ENCODE assay signal across 20 cellular contexts in the genomic region with DNA sequence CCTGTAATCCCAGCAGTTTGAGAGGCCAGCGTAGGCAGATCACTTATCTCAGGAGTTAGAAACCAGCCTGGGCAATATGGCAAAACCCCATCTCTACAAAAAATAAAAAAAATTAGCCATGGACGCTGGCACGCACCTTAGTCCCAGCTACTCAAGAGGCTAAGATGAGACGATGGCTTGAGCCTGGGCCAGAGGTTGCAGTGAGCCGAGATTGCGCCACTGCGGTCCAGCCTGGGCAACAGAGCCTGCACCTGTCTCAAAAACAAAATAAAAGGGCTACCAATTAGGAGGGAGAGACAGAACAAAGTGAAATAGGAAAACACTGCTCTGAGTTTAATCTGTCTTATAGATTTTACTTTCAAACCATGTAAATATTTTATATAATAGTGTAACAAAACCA. TPM values are rescaled to one million over a fixed set of nuclear protein-coding genes. Genes with fewer than 3 reads are reported as not detected.
DNase-seq lines count a peak whose midpoint lies in the region; ATAC-seq and TF ChIP-seq lines count a peak whose summit lies in the region.
"Had no signal": no experiment of that assay in that cellular context is flagged by ENCODE, and none has a peak within 500 bp of the region (broad histone marks: within the 10 kb centered on the region; RNA-seq: fewer than 3 reads in every experiment).

No MANE protein-coding gene starts in this region.

- no peak for DNase-seq in left ventricle myocardium superior
- DNase-seq in right atrium auricular region (ENCODE audit: low spot score), result no peak
- no peak for DNase-seq in WERI-Rb-1
- DNase-seq in psoas muscle, result peak; percentile 71 to 85
- DNase-seq in colonic mucosa, result no peak
- no peak for DNase-seq in NCI-H1436 treated with DMSO at 0.1 percent for 48 hours (lab: John Stamatoyannopoulos, UW)
- DNase-seq in GM10248 (ENCODE audit: extremely low spot score), result no peak
- DNase-seq: CD4-positive, CD25-positive, alpha-beta regulatory T cell; COR-L47; DMS79; Karpas-422; MV-4-11; NCI-H1105 treated with DMSO at 0.1 percent for 48 hours; NCI-H1694; NCI-H446; NCI-H526; OCI-M1; SHP77 treated with DMSO at 0.1 percent for 48 hours had no signal

- no peak overlapping the region for H3K27ac ChIP-seq in right atrium auricular region
- H3K27ac ChIP-seq in WERI-Rb-1, result peak overlapping the region; percentile 92
- H3K27ac ChIP-seq in psoas muscle, result peak overlapping the region; percentile 61
- no peak overlapping the region for H3K27ac ChIP-seq in colonic mucosa
- H3K27ac ChIP-seq: A549, SK-N-MC had no signal

- H3K27me3 ChIP-seq in right atrium auricular region (no peaks in the 10 kb centered on the region), WERI-Rb-1 (ENCODE audit: insufficient read depth, low read depth, severe bottlenecking) (no peaks in the 10 kb centered on the region), psoas muscle (ENCODE audit: insufficient read depth in 3 of 3, low read length in 2 of 3) (no peaks in the 10 kb centered on the region), colonic mucosa (no peaks in the 10 kb centered on the region)

- H3K4me1 ChIP-seq in right atrium auricular region (peaks cover 0 to 55% of the 10 kb centered on the region in 2 donors), psoas muscle (peaks cover 64% of the 10 kb centered on the region), colonic mucosa (no peaks in the 10 kb centered on the region)

- H3K9me3 ChIP-seq in right atrium auricular region (no peaks in the 10 kb centered on the region), WERI-Rb-1 (ENCODE audit: severe bottlenecking) (no peaks in the 10 kb centered on the region), psoas muscle (no peaks in the 10 kb centered on the region), colonic mucosa (no peaks in the 10 kb centered on the region)
- H3K9me3 ChIP-seq: A549 had no signal

- H3K36me3 ChIP-seq in right atrium auricular region (no peaks in the 10 kb centered on the region), WERI-Rb-1 (no peaks in the 10 kb centered on the region), psoas muscle (ENCODE audit: insufficient read depth in 1 of 2, low read depth in 1 of 2) (no peaks in the 10 kb centered on the region), colonic mucosa (no peaks in the 10 kb centered on the region)

- H3K4me3 ChIP-seq in right atrium auricular region, result no peak overlapping the region
- no peak overlapping the region for H3K4me3 ChIP-seq in WERI-Rb-1 (ENCODE audit: low read depth, low read length)
- peak overlapping the region; percentile 19 for H3K4me3 ChIP-seq in psoas muscle
- no peak overlapping the region for H3K4me3 ChIP-seq in colonic mucosa
- H3K4me3 ChIP-seq: A549, SK-N-MC had no signal

- no peak overlapping the region for H3K9ac ChIP-seq in colonic mucosa (ENCODE audit: low read depth in 2 of 2, low read length in 2 of 2)

- intact Hi-C loops in left ventricle myocardium superior (cut with micrococcal nuclease), result no loop called here
- intact Hi-C loops in psoas muscle (cut with DNase I), result loop anchor here in 1 of 2 donors (5.0 kb wide), 1 partner anchor 35 kb away; a partner anchor contains a TSS
- intact Hi-C loops in colonic mucosa (cut with DNase I), result no loop called here

- POLR2A ChIA-PET in GM10248 (lab: Yijun Ruan, JAX), result no interaction called here

- CTCF ChIA-PET in GM10248 (lab: Yijun Ruan, JAX), result no interaction called here

- TF ChIP-seq CTCF in right atrium auricular region (IDR thresholded peaks at IDR 0.05) (no peak), WERI-Rb-1 (IDR thresholded peaks at IDR 0.05; ENCODE audit: low read depth, low read length) (no peak), psoas muscle (IDR thresholded peaks at IDR 0.05) (no peak), colonic mucosa (IDR thresholded peaks at IDR 0.05) (no peak), GM10248 (IDR thresholded peaks at IDR 0.05; ENCODE audit: control extremely low read depth, extremely low read depth, low read depth, missing control alignments) (no peak)

- ATAC-seq in left ventricle myocardium superior, result peak; percentile 58
- peak; percentile 91 to 95 (median 93) for ATAC-seq in psoas muscle
- ATAC-seq: A549 had no signal

- 34 to 44% (median 36%) methylated on average over 7 of the region's 7 CpGs for WGBS in psoas muscle, 3 donors

RNA-seq across cellular contexts. Expression of a gene that starts 33.8 kb away (rescaled TPM):
- total RNA-seq in left ventricle myocardium superior (23.2 TPM), right atrium auricular region (10 to 100 TPM; 19.2 to 22.0 TPM), psoas muscle (10 to 100 TPM; 21.8 to 28.6 (median 24.9) TPM), colonic mucosa (10 to 100 TPM; 23.5 to 31.0 TPM)
- 10 to 100 TPM in 1 of 3 donors, 1 to 10 TPM in 2; 6.7 to 14.3 (median 8.2) TPM for polyA plus RNA-seq in psoas muscle

Comparison
In these comparisons a context has a peak if more than half of its experiments do, and no peak if none do; other contexts are left out.
1. DNase-seq: peak in psoas muscle (2 of 2); none in left ventricle myocardium superior (single experiment), right atrium auricular region (single experiment), WERI-Rb-1 (single experiment), colonic mucosa (single experiment), NCI-H1436 treated with DMSO at 0.1 percent for 48 hours (single experiment) and GM10248 (single experiment).
2. H3K27ac ChIP-seq: peak in WERI-Rb-1 (single experiment) and psoas muscle (single experiment); none in right atrium auricular region (0 of 2) and colonic mucosa (single experiment).